In the genomic region with DNA sequence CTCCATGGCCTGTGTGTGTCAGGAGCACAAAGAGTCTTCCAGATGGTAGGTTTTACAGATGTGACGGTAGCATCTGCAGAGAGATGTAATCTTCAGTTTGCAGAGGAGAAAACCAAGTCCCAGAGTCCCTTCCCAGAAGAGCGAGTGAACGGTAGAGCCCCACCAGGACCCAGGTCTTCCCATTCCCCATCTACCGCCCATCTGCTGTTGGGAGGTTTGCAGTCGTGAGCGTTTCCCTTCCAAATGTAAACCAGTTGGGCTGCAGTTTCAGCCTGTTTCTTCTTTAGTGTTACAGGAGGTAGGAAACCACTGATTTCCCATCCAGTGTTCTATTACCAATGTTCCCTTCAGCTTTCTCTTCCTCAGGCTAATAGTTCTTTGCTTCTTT, we compare ENCODE assay signal across 13 cellular contexts. TPM values are rescaled to one million over a fixed set of nuclear protein-coding genes. Genes with fewer than 3 reads are reported as not detected.
DNase-seq lines count a peak whose midpoint lies in the region; ATAC-seq and TF ChIP-seq lines count a peak whose summit lies in the region.
"Had no signal": no experiment of that assay in that cellular context is flagged by ENCODE, and none has a peak within 500 bp of the region (broad histone marks: within the 10 kb centered on the region; RNA-seq: fewer than 3 reads in every experiment).

No MANE protein-coding gene starts in this region.

- TF ChIP-seq CTCF in heart right ventricle (IDR thresholded peaks at IDR 0.05) = no peak
- no peak for TF ChIP-seq CTCF in mesothelial cell of epicardium (IDR thresholded peaks at IDR 0.05; ENCODE audit: unreplicated experiment)
- no peak for TF ChIP-seq CTCF in thoracic aorta (IDR thresholded peaks at IDR 0.05)

- H3K4me1 Mint-ChIP-seq in activated naive CD8-positive, alpha-beta T cell treated with anti-CD3 and anti-CD28 coated beads for 36 hours = peaks cover 51% of the 10 kb centered on the region
- peaks cover 52% of the 10 kb centered on the region for H3K4me1 Mint-ChIP-seq in mesothelial cell of epicardium

- H3K9me3 ChIP-seq in heart right ventricle = peaks cover 0 to 4% (median 0%) of the 10 kb centered on the region in 11 donors
- H3K9me3 ChIP-seq in thoracic aorta = no peaks in the 10 kb centered on the region
- H3K9me3 ChIP-seq: tibial nerve had no signal

- peaks cover 4% of the 10 kb centered on the region for H3K9me3 Mint-ChIP-seq in activated naive CD8-positive, alpha-beta T cell treated with anti-CD3 and anti-CD28 coated beads for 36 hours
- no peaks in the 10 kb centered on the region for H3K9me3 Mint-ChIP-seq in mesothelial cell of epicardium

- H3K4me1 ChIP-seq in heart right ventricle = peaks cover 15 to 66% (median 55%) of the 10 kb centered on the region in 9 donors
- peaks cover 43 to 63% of the 10 kb centered on the region in 2 donors for H3K4me1 ChIP-seq in thoracic aorta (ENCODE audit: control insufficient read depth in 1 of 2, low read depth in 2 of 2)

- H3K36me3 ChIP-seq in heart right ventricle = peaks cover 0 to 31% (median 0%) of the 10 kb centered on the region in 9 donors
- no peaks in the 10 kb centered on the region for H3K36me3 ChIP-seq in thoracic aorta
- H3K36me3 ChIP-seq: cardiac muscle cell had no signal

- H3K27ac Mint-ChIP-seq in activated naive CD8-positive, alpha-beta T cell treated with anti-CD3 and anti-CD28 coated beads for 36 hours = peak overlapping the region; percentile 39
- H3K27ac Mint-ChIP-seq in mesothelial cell of epicardium = peak overlapping the region; percentile 23
- H3K27ac Mint-ChIP-seq: T-helper 17 cell had no signal

- intact Hi-C loops in heart right ventricle (cut with DNase I) (loop anchor here in 1 of 10 donors (2.0 kb wide), 1 partner anchor 24 kb away; the partner anchor contains the start of gene PANX1), left cardiac atrium (cut with DNase I) (loop anchor here in 1 of 2 donors (2.0 kb wide), 1 partner anchor 24 kb away; the partner anchor contains the start of gene PANX1)

- peak overlapping the region in 9 of 10 donors; percentile 51 to 86 (median 73) for H3K27ac ChIP-seq in heart right ventricle
- H3K27ac ChIP-seq in thoracic aorta = peak overlapping the region; percentile 47 to 69
- H3K27ac ChIP-seq: cardiac muscle cell had no signal

- no peak for ATAC-seq in heart right ventricle
- ATAC-seq in left cardiac atrium = no peak
- no peak for ATAC-seq in thoracic aorta (ENCODE audit: insufficient number of reproducible peaks, low FRiP score, low read depth)
- no peak for ATAC-seq in HG02678 (IDR thresholded peaks at IDR 0.05; ENCODE audit: unreplicated experiment)
- ATAC-seq in GM21528 (IDR thresholded peaks at IDR 0.05; ENCODE audit: low FRiP score, unreplicated experiment) = no peak
- ATAC-seq: T-helper 17 cell had no signal

- 81 to 87% methylated on average over 6 of the region's 6 CpGs for WGBS in heart right ventricle, 2 donors

- H3K4me3 ChIP-seq in heart right ventricle = no peak overlapping the region
- peak overlapping the region; percentile 13 for H3K4me3 ChIP-seq in thoracic aorta
- H3K4me3 ChIP-seq: cardiac muscle cell, tibial nerve had no signal

- no peak for DNase-seq in heart right ventricle
- no peak for DNase-seq in left cardiac atrium
- no peak for DNase-seq in activated naive CD8-positive, alpha-beta T cell treated with anti-CD3 and anti-CD28 coated beads for 36 hours
- DNase-seq in mesothelial cell of epicardium (ENCODE audit: low spot score in 2 of 2, unreplicated experiment in 2 of 2) = no peak
- DNase-seq in thoracic aorta (ENCODE audit: low spot score) = no peak
- DNase-seq in COLO829 (ENCODE audit: low spot score) = no peak
- DNase-seq: GOT3, NCI-H2029, T-helper 17 cell had no signal

- H3K36me3 Mint-ChIP-seq in activated naive CD8-positive, alpha-beta T cell treated with anti-CD3 and anti-CD28 coated beads for 36 hours = peaks cover 33% of the 10 kb centered on the region
- H3K36me3 Mint-ChIP-seq in mesothelial cell of epicardium = peaks cover 23% of the 10 kb centered on the region

- H3K4me3 Mint-ChIP-seq in activated naive CD8-positive, alpha-beta T cell treated with anti-CD3 and anti-CD28 coated beads for 36 hours = no peak overlapping the region
- H3K4me3 Mint-ChIP-seq in mesothelial cell of epicardium = no peak overlapping the region
- H3K4me3 Mint-ChIP-seq: T-helper 17 cell had no signal

- H3K27me3 Mint-ChIP-seq in activated naive CD8-positive, alpha-beta T cell treated with anti-CD3 and anti-CD28 coated beads for 36 hours = no peaks in the 10 kb centered on the region
- H3K27me3 Mint-ChIP-seq in mesothelial cell of epicardium (ENCODE audit: low read depth) = no peaks in the 10 kb centered on the region
- H3K27me3 Mint-ChIP-seq: T-helper 17 cell had no signal

- H3K27me3 ChIP-seq in heart right ventricle (no peaks in the 10 kb centered on the region), thoracic aorta (replicated peaks; ENCODE audit: insufficient read depth) (no peaks in the 10 kb centered on the region)
- H3K27me3 ChIP-seq: cardiac muscle cell, tibial nerve had no signal

RNA-seq across cellular contexts. Expression of gene PANX1, which starts 24.0 kb away (rescaled TPM):
- total RNA-seq in heart right ventricle (10 to 100 TPM; 16.1 to 42.4 (median 22.0) TPM), left cardiac atrium (10 to 100 TPM in 1 of 2 donors, 1 to 10 TPM in 1; 8.8 to 16.2 TPM), mesothelial cell of epicardium (40.1 to 42.9 TPM (median 41.2 TPM) in 3 replicates), thoracic aorta (10 to 100 TPM; 29.6 to 49.2 TPM)
- 1 to 10 TPM; 4.4 to 5.9 TPM for polyA plus RNA-seq in heart right ventricle
- 10 to 100 TPM; 14.1 to 14.2 TPM for total RNA-seq in activated naive CD8-positive, alpha-beta T cell treated with anti-CD3 and anti-CD28 coated beads for 36 hours
